ENCODE assay signal across 14 cellular contexts in the genomic region with DNA sequence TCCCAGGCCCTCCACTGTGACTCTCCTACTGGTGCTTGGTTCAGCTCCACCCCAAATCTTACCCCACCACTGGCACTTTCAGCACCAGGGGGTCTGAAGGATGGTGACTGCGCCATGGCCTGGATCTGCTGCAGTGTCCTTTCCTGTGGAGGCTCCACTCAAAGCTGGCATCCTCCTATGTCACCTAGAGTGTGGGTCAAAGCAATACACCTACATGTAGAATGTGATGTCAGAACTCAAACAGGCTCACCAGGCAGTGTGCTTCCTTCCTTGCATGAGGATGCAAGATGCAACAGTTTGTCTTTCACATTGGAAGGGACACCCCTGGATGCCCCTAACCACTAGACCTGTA. TPM values are rescaled to one million over a fixed set of nuclear protein-coding genes. Genes with fewer than 3 reads are reported as not detected.
DNase-seq lines count a peak whose midpoint lies in the region; ATAC-seq, FAIRE-seq and TF ChIP-seq lines count a peak whose summit lies in the region.
"Had no signal": no experiment of that assay in that cellular context is flagged by ENCODE, and none has a peak within 500 bp of the region (broad histone marks: within the 10 kb centered on the region; RNA-seq: fewer than 3 reads in every experiment).

No MANE protein-coding gene starts in this region.

- no peak for FAIRE-seq in GM12878 (lab: Jason Lieb, UNC)

- 94% methylated on average over 1 of the region's 1 CpG for WGBS in GM12878 (ENCODE audit: insufficient coverage, insufficient replicate concordance, low lambda C conversion rate, missing lambda C conversion rate)
- WGBS in psoas muscle, 3 donors = 59 to 86% (median 75%) methylated on average over 1 of the region's 1 CpG

- no peaks in the 10 kb centered on the region for H3K27me3 Mint-ChIP-seq in T-helper 2 cell treated with Interferon-gamma antibody and Interleukin-4, amounts not matched to agents 5 μg/mL and 100 μg/mL, for 36 hours (ENCODE audit: low read depth)
- H3K27me3 Mint-ChIP-seq in IgD-negative memory B cell = no peaks in the 10 kb centered on the region

- H3F3A ChIP-seq in PC-9 (ENCODE audit: insufficient read depth, low read depth) = no peaks in the 10 kb centered on the region

- CTCF ChIA-PET in GM12878 (lab: Yijun Ruan, JAX) (no interaction called here), PC-9 (lab: Charles Lee) (no interaction called here)

- H2AFZ ChIP-seq in GM12878 (ENCODE audit: control insufficient read depth, low read depth, low read length) (no peak overlapping the region), PC-9 (no peak overlapping the region)

- H3K9me3 Mint-ChIP-seq in T-helper 2 cell treated with Interferon-gamma antibody and Interleukin-4, amounts not matched to agents 5 μg/mL and 100 μg/mL, for 36 hours = no peaks in the 10 kb centered on the region
- no peaks in the 10 kb centered on the region for H3K9me3 Mint-ChIP-seq in IgD-negative memory B cell

- in situ Hi-C loops in GM12878 (cut with MboI) = no loop called here

- BruUV-seq in GM12878 (replicated peaks; lab: Mats Ljungman, UMichigan) (no TSS peak), PC-9 (replicated peaks; lab: Mats Ljungman, UMichigan) (no TSS peak)

- TF ChIP-seq EP300 in GM12878 (IDR thresholded peaks at IDR 0.05; ENCODE audit: borderline replicate concordance in 1 of 2, control insufficient read depth in 1 of 2, low read depth in 2 of 2, low read length in 2 of 2) = no peak

- H4K20me1 ChIP-seq in GM12878 (ENCODE audit: control insufficient read depth, insufficient read depth) (peaks cover 6% of the 10 kb centered on the region), PC-9 (ENCODE audit: insufficient read depth) (no peaks in the 10 kb centered on the region)

- H3K27ac Mint-ChIP-seq in T-helper 2 cell treated with Interferon-gamma antibody and Interleukin-4, amounts not matched to agents 5 μg/mL and 100 μg/mL, for 36 hours = peak overlapping the region; percentile 54
- peak overlapping the region; percentile 31 to 99 (median 78) for H3K27ac Mint-ChIP-seq in IgD-negative memory B cell
- H3K27ac Mint-ChIP-seq: WTC11 had no signal

- no peak for TF ChIP-seq RAD21 in GM12878 (IDR thresholded peaks at IDR 0.05; ENCODE audit: insufficient read depth, low read depth, low read length)

- peak overlapping the region; percentile 98 for H3K4me3 ChIP-seq in GM12878
- H3K4me3 ChIP-seq in psoas muscle = peak overlapping the region; percentile 63
- H3K4me3 ChIP-seq in PC-9 = no peak overlapping the region
- H3K4me3 ChIP-seq: smooth muscle cell had no signal

- intact Hi-C loops in GM12878 (cut with micrococcal nuclease; ENCODE audit: unreplicated experiment) (no loop called here), psoas muscle (cut with DNase I) (no loop called here), PC-9 (cut with micrococcal nuclease; ENCODE audit: unreplicated experiment) (no loop called here)

- no peaks in the 10 kb centered on the region for H3K9me2 ChIP-seq in PC-9 (ENCODE audit: insufficient read depth)
- H3K9me2 ChIP-seq: SK-N-SH had no signal

- H3K79me2 ChIP-seq in GM12878 (ENCODE audit: control insufficient read depth, insufficient read depth, low read length) = peaks cover 44% of the 10 kb centered on the region
- no peaks in the 10 kb centered on the region for H3K79me2 ChIP-seq in PC-9 (ENCODE audit: low read depth)

- H3K4me3 Mint-ChIP-seq in T-helper 2 cell treated with Interferon-gamma antibody and Interleukin-4, amounts not matched to agents 5 μg/mL and 100 μg/mL, for 36 hours = peak overlapping the region; percentile 100
- H3K4me3 Mint-ChIP-seq in IgD-negative memory B cell = peak overlapping the region; percentile 99 to 100 (median 100)
- H3K4me3 Mint-ChIP-seq: WTC11 had no signal

- peak overlapping the region; percentile 44; the same call in 1 of the 2 replicates for H3K9ac ChIP-seq in GM12878 (ENCODE audit: control insufficient read depth, insufficient read depth, low read length)
- H3K9ac ChIP-seq: SK-N-SH had no signal

- TF ChIP-seq POLR2A in GM12878 (IDR thresholded peaks at IDR 0.05; ENCODE audit: low read depth, low read length) = peak; percentile 60; the same call in 1 of the 2 replicates

- peaks cover 55% of the 10 kb centered on the region for H3K4me1 Mint-ChIP-seq in T-helper 2 cell treated with Interferon-gamma antibody and Interleukin-4, amounts not matched to agents 5 μg/mL and 100 μg/mL, for 36 hours (ENCODE audit: low read depth)
- H3K4me1 Mint-ChIP-seq in IgD-negative memory B cell = peaks cover 47 to 63% (median 55%) of the 10 kb centered on the region in 3 donors

- peaks cover 0 to 5% of the 10 kb centered on the region in 2 experiments; a peak in 3 of 4 replicates for H3K36me3 ChIP-seq in GM12878 (ENCODE audit: control insufficient read depth in 2 of 2, insufficient read depth in 2 of 2, low read length in 1 of 2)
- no peaks in the 10 kb centered on the region for H3K36me3 ChIP-seq in psoas muscle (ENCODE audit: insufficient read depth in 1 of 2, low read depth in 1 of 2)
- H3K36me3 ChIP-seq in PC-9 (ENCODE audit: low read depth) = no peaks in the 10 kb centered on the region

- peak overlapping the region; percentile 98 for H3K4me2 ChIP-seq in GM12878 (ENCODE audit: control insufficient read depth, insufficient read depth)
- H3K4me2 ChIP-seq in PC-9 = no peak overlapping the region
- H3K4me2 ChIP-seq: SK-N-SH, smooth muscle cell had no signal

- TF ChIP-seq CTCF in GM12878 (IDR thresholded peaks at IDR 0.05 in 2 of 3, conservative IDR thresholded peaks at IDR 0.05 in 1 of 3; ENCODE audit: control insufficient read depth in 2 of 3, extremely low read depth in 1 of 3, insufficient read depth in 1 of 3, low read depth in 3 of 3, low read length in 3 of 3) (no peak), psoas muscle (IDR thresholded peaks at IDR 0.05) (no peak), foreskin keratinocyte (conservative IDR thresholded peaks at IDR 0.05) (no peak), PC-9 (conservative IDR thresholded peaks at IDR 0.05) (no peak)

- peaks cover 47% of the 10 kb centered on the region for H3K36me3 Mint-ChIP-seq in T-helper 2 cell treated with Interferon-gamma antibody and Interleukin-4, amounts not matched to agents 5 μg/mL and 100 μg/mL, for 36 hours (ENCODE audit: low read depth)
- peaks cover 17% of the 10 kb centered on the region for H3K36me3 Mint-ChIP-seq in IgD-negative memory B cell
- H3K36me3 Mint-ChIP-seq: WTC11 had no signal

- SMC1A ChIA-PET in GM12878 (lab: Charles Lee; ENCODE audit: uncharacterized antibody, unreplicated experiment) = no interaction called here

- POLR2A ChIA-PET in GM12878 (lab: Charles Lee) (no interaction called here), PC-9 (lab: Charles Lee; ENCODE audit: unreplicated experiment) (no interaction called here)

- RAD21 ChIA-PET in GM12878 (lab: Charles Lee; ENCODE audit: unreplicated experiment) = no interaction called here

- no peak for DNase-seq in T-helper 2 cell treated with Interferon-gamma antibody and Interleukin-4, amounts not matched to agents 5 μg/mL and 100 μg/mL, for 36 hours (ENCODE audit: low spot score)
- DNase-seq in T-helper 2 cell (no peak), GM12878 (ENCODE audit: low read depth, low spot score) (no peak), psoas muscle (no peak), foreskin keratinocyte (no peak), PC-9 (no peak), anterior cingulate cortex (lab: John Stamatoyannopoulos, UW) (no peak)
- DNase-seq: 8988T, activated gamma-delta T cell treated with Interleukin-2 at 50 U/mL for 16 hours, NCI-H2227 treated with DMSO at 0.1 percent for 48 hours, SK-N-SH had no signal

- no peaks in the 10 kb centered on the region for H3K9me3 ChIP-seq in GM12878 (replicated peaks; ENCODE audit: control insufficient read depth, insufficient read depth, low read length)
- H3K9me3 ChIP-seq in psoas muscle = no peaks in the 10 kb centered on the region
- no peaks in the 10 kb centered on the region for H3K9me3 ChIP-seq in PC-9 (ENCODE audit: insufficient read depth, low read depth)
- H3K9me3 ChIP-seq: SK-N-SH had no signal

- ATAC-seq in GM12878 = peak; percentile 3; the same call in 2 of the 3 replicates
- ATAC-seq in psoas muscle = no peak
- no peak for ATAC-seq in foreskin keratinocyte
- ATAC-seq: WTC11 had no signal

- H3K27me3 ChIP-seq in GM12878 (replicated peaks in 1 of 2; ENCODE audit: control insufficient read depth in 2 of 2, insufficient read depth in 2 of 2, low read length in 1 of 2) (no peaks in the 10 kb centered on the region), psoas muscle (ENCODE audit: insufficient read depth in 3 of 3, low read length in 2 of 3) (peaks cover 0 to 16% (median 0%) of the 10 kb centered on the region in 3 donors), foreskin keratinocyte (no peaks in the 10 kb centered on the region), PC-9 (ENCODE audit: insufficient read depth, low read depth) (peaks cover 8% of the 10 kb centered on the region)

- H3K27ac ChIP-seq in GM12878 (ENCODE audit: control insufficient read depth, insufficient read depth) (no peak overlapping the region), psoas muscle (no peak overlapping the region), foreskin keratinocyte (no peak overlapping the region), PC-9 (no peak overlapping the region)

- peaks cover 11% of the 10 kb centered on the region for H3K4me1 ChIP-seq in GM12878 (ENCODE audit: control insufficient read depth, insufficient read depth, low read length)
- peaks cover 4% of the 10 kb centered on the region for H3K4me1 ChIP-seq in psoas muscle
- peaks cover 5% of the 10 kb centered on the region for H3K4me1 ChIP-seq in foreskin keratinocyte
- peaks cover 6% of the 10 kb centered on the region; the same call in 1 of the 2 replicates for H3K4me1 ChIP-seq in PC-9 (replicated peaks; ENCODE audit: insufficient read depth)

RNA-seq across cellular contexts. Expression of a gene that starts 32.8 kb away (rescaled TPM):
- polyA plus RNA-seq in IgD-negative memory B cell (9.3 TPM), GM12878 (2011; rRNA removed) (26.6 and 37.1 TPM in 2 replicates), GM12878 (2014; fragmentation: Illumina TruSeq; extraction: Trizol) (25.2 and 29.8 TPM in 2 replicates), GM12878 (2014; fragmentation: Nextera tagmentation; extraction: Ambion mirVana) (10 to 100 TPM in 1 of 2 experiments, 1 to 10 TPM in 1; 9.0 to 11.3 TPM), GM12878 (2014; rRNA removed) (23.7 and 25.5 TPM in 2 replicates), GM12878 (2016; fragmentation: Nextera tagmentation; extraction: Ambion mirVana) (10 to 100 TPM; 12.1 to 12.6 TPM), psoas muscle (under 1 TPM; 0.25 to 0.42 (median 0.25) TPM), foreskin keratinocyte (15.6 and 27.8 TPM in 2 replicates)
- total RNA-seq in GM12878 (2013; cell fraction: nucleolus; rRNA removed) = 21.0 and 25.4 TPM in 2 replicates
- total RNA-seq in GM12878 (2014; rRNA removed) (21.6 and 21.9 TPM in 2 replicates), GM12878 (2014; rRNA removed; fragmentation: Illumina TruSeq; extraction: Trizol) (17.6 TPM in 2 replicates), GM12878 (2021) (15.6 and 18.0 TPM in 2 replicates), psoas muscle (1 to 10 TPM in 1 of 4 donors, under 1 TPM in 3; 0.65 to 1.0 (median 0.75) TPM), foreskin keratinocyte (26.1 and 37.6 TPM in 2 replicates), PC-9 (2021) (26.7 and 37.8 TPM in 2 replicates)
- polyA plus RNA-seq in GM12878 (2011; ENCODE audit: low read depth) = 7.4 TPM
- polyA plus RNA-seq in GM12878 (2011; cell fraction: cytosol; rRNA removed) = 37.5 and 41.0 TPM in 2 replicates
- 44.5 and 47.1 TPM in 2 replicates for polyA plus RNA-seq in GM12878 (2011; cell fraction: nucleus; rRNA removed)
- 9.0 and 13.7 TPM in 2 replicates for polyA plus RNA-seq in GM12878 (2012)
- 45.5 and 57.2 TPM in 2 replicates for polyA minus RNA-seq in GM12878 (2011; rRNA and poly(A)+ RNA removed)
- 13.1 and 14.6 TPM in 2 replicates for polyA minus RNA-seq in GM12878 (2011; cell fraction: cytosol; rRNA and poly(A)+ RNA removed)
- polyA minus RNA-seq in GM12878 (2011; cell fraction: nucleus; rRNA and poly(A)+ RNA removed) = 9.9 and 19.3 TPM in 2 replicates

Comparison
In these comparisons a context has a peak if more than half of its experiments do, and no peak if none do; other contexts are left out.
1. RNA of a gene that starts 32.8 kb away (total RNA-seq): 26.7 to 37.8 TPM in PC-9, 26.1 to 37.6 TPM in foreskin keratinocyte and 15.6 to 25.4 TPM in GM12878; 0.65 to 1.0 TPM in psoas muscle; every median in the first group is over 4 times any median in the second.